Comparison of ENCODE assay signal across 2 cellular contexts in the genomic region with DNA sequence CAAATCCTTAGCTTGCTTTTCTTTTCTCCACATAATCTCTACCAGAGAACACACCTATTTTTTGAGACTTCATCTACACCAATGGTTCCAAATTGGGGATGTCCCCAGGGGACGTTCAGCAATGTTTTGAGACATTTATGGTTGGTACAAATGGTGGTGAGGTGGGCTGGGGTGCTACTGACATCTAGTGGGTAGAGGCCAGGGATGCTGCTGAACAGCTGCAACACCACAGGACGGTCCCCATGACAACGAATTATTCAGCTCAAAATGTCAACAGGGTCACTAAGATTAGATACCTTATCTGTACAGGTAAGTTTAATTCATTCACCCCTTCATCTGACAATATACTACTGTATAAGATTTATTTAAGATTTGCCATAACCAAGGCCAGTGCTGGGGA.
TF ChIP-seq lines count a peak whose summit lies in the region.

No MANE protein-coding gene starts in this region.

TF ChIP-seq in GM23338, 12 proteins besides CTCF, POLR2A, EP300 and RAD21 (continued from another document):
- TF ChIP-seq, protein P1, sequence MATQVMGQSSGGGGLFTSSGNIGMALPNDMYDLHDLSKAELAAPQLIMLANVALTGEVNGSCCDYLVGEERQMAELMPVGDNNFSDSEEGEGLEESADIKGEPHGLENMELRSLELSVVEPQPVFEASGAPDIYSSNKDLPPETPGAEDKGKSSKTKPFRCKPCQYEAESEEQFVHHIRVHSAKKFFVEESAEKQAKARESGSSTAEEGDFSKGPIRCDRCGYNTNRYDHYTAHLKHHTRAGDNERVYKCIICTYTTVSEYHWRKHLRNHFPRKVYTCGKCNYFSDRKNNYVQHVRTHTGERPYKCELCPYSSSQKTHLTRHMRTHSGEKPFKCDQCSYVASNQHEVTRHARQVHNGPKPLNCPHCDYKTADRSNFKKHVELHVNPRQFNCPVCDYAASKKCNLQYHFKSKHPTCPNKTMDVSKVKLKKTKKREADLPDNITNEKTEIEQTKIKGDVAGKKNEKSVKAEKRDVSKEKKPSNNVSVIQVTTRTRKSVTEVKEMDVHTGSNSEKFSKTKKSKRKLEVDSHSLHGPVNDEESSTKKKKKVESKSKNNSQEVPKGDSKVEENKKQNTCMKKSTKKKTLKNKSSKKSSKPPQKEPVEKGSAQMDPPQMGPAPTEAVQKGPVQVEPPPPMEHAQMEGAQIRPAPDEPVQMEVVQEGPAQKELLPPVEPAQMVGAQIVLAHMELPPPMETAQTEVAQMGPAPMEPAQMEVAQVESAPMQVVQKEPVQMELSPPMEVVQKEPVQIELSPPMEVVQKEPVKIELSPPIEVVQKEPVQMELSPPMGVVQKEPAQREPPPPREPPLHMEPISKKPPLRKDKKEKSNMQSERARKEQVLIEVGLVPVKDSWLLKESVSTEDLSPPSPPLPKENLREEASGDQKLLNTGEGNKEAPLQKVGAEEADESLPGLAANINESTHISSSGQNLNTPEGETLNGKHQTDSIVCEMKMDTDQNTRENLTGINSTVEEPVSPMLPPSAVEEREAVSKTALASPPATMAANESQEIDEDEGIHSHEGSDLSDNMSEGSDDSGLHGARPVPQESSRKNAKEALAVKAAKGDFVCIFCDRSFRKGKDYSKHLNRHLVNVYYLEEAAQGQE (IDR thresholded peaks at IDR 0.05; ENCODE audit: unreplicated experiment): no peak

TF ChIP-seq in SK-N-SH treated with all-trans-retinoic acid at 6 μM for 48 hours, 23 proteins besides CTCF, POLR2A, EP300 and RAD21 (continued from another document):
- TF ChIP-seq CSRNP3 (CRISPR knock-in tag; IDR thresholded peaks at IDR 0.05) (no peak), ZFP3 (CRISPR knock-in tag; IDR thresholded peaks at IDR 0.05) (no peak), BACH2 (CRISPR knock-in tag; IDR thresholded peaks at IDR 0.05; ENCODE audit: borderline replicate concordance) (no peak), TOX (CRISPR knock-in tag; IDR thresholded peaks at IDR 0.05; ENCODE audit: borderline replicate concordance) (no peak), ARNTL (CRISPR knock-in tag; IDR thresholded peaks at IDR 0.05; ENCODE audit: borderline replicate concordance, low read depth) (no peak), GLIS3 (CRISPR knock-in tag; IDR thresholded peaks at IDR 0.05) (no peak), ZNF565 (CRISPR knock-in tag; conservative IDR thresholded peaks at IDR 0.05; ENCODE audit: low read depth) (no peak)
- TF ChIP-seq, protein P2, sequence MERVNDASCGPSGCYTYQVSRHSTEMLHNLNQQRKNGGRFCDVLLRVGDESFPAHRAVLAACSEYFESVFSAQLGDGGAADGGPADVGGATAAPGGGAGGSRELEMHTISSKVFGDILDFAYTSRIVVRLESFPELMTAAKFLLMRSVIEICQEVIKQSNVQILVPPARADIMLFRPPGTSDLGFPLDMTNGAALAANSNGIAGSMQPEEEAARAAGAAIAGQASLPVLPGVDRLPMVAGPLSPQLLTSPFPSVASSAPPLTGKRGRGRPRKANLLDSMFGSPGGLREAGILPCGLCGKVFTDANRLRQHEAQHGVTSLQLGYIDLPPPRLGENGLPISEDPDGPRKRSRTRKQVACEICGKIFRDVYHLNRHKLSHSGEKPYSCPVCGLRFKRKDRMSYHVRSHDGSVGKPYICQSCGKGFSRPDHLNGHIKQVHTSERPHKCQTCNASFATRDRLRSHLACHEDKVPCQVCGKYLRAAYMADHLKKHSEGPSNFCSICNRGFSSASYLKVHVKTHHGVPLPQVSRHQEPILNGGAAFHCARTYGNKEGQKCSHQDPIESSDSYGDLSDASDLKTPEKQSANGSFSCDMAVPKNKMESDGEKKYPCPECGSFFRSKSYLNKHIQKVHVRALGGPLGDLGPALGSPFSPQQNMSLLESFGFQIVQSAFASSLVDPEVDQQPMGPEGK (CRISPR knock-in tag; IDR thresholded peaks at IDR 0.05; ENCODE audit: borderline replicate concordance): no peak
TF ChIP-seq in SK-N-SH treated with all-trans-retinoic acid at 6 μM for 48 hours: peak in this region for 0.
